In the genomic region with DNA sequence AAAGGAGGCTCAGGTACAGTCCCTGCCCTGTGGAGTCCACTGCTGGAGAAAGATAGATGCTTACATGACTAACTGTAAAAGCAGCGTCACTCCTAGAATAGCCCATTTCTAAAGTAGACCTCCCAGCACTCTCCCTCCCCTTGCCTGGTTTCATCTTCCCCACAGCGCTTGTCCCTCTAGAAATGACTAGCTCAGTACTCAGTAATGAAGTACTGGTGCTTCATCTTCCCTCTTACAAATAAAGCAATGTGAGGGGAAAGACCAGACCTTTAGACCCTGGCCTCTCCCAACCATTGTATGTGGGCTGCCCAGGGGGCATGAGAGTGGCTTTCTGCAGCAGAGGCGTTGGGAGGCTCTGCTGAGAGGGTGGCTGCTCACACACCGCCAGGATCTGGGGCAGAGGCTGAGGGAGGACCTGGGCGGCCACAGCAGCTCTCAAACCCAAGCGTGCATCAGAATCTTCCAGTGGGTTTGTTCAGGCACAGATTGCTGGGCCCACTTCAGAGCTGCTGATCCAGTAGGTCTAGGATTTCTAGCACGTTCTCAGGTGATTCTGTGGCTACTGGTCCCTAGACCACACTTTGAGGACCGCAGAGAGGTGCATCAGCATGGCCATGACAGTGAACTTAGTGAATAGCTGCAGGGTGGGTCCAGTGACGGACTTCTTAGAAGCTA, we compare ENCODE assay signal across 9 cellular contexts.
DNase-seq lines count a peak whose midpoint lies in the region; ATAC-seq and TF ChIP-seq lines count a peak whose summit lies in the region.
"Had no signal": no experiment of that assay in that cellular context is flagged by ENCODE, and none has a peak within 500 bp of the region (broad histone marks: within the 10 kb centered on the region; RNA-seq: fewer than 3 reads in every experiment).

No MANE protein-coding gene starts in this region.

- TF ChIP-seq EP300 in tibial nerve (IDR thresholded peaks at IDR 0.05) = no peak

- no peak for DNase-seq in dorsolateral prefrontal cortex
- DNase-seq in DMS53 (lab: John Stamatoyannopoulos, UW) = no peak
- no peak for DNase-seq in activated naive CD4-positive, alpha-beta T cell treated with anti-CD3 and anti-CD28 coated beads, Interleukin-2, amount 50 U/mL, for 16 hours
- no peak for DNase-seq in tibial nerve (ENCODE audit: low spot score in 2 of 2)
- DNase-seq in medulla oblongata (ENCODE audit: extremely low spot score) = no peak

- H3K4me3 ChIP-seq in BLaER1 treated with 17β-estradiol and CSF1 and Interleukin-3, amounts not matched to agents 10 nM and 100 nM = no peak overlapping the region
- H3K4me3 ChIP-seq in dorsolateral prefrontal cortex (no peak overlapping the region), tibial nerve (no peak overlapping the region)
- H3K4me3 ChIP-seq: adrenal gland had no signal

- H3K9ac ChIP-seq in BLaER1 treated with 17β-estradiol and CSF1 and Interleukin-3, amounts not matched to agents 10 nM and 100 nM = peak overlapping the region in 2 of 11 experiments; percentile 11 to 89; a peak in 2 of 22 replicates

- peak overlapping the region in 9 of 11 experiments; percentile 16 to 99 (median 98); a peak in 15 of 22 replicates for H3K27ac ChIP-seq in BLaER1 treated with 17β-estradiol and CSF1 and Interleukin-3, amounts not matched to agents 10 nM and 100 nM
- peak overlapping the region in 54 of 59 donors; percentile 35 to 99 (median 96) for H3K27ac ChIP-seq in dorsolateral prefrontal cortex
- peak overlapping the region in 1 of 4 donors; percentile 48 for H3K27ac ChIP-seq in tibial nerve
- H3K27ac ChIP-seq: adrenal gland had no signal

- no peak for TF ChIP-seq POLR2A in tibial nerve (IDR thresholded peaks at IDR 0.05)

- no peak for TF ChIP-seq CTCF in dorsolateral prefrontal cortex (IDR thresholded peaks at IDR 0.05 in 54 of 56, conservative IDR thresholded peaks at IDR 0.05 in 2 of 56; ENCODE audit: low read depth in 1 of 56, partially characterized antibody in 56 of 56)
- no peak for TF ChIP-seq CTCF in tibial nerve (IDR thresholded peaks at IDR 0.05)

- H3K36me3 ChIP-seq in BLaER1 treated with 17β-estradiol and CSF1 and Interleukin-3, amounts not matched to agents 10 nM and 100 nM = peaks cover 0 to 20% (median 0%) of the 10 kb centered on the region in 11 experiments; a peak in 5 of 22 replicates
- no peaks in the 10 kb centered on the region for H3K36me3 ChIP-seq in tibial nerve
- H3K36me3 ChIP-seq: adrenal gland had no signal

- WGBS in tibial nerve, 2 donors = 89 to 90% methylated on average over 6 to 9 of the region's 9 CpGs

- intact Hi-C loops in dorsolateral prefrontal cortex (cut with DNase I) = no loop called here

- no peaks in the 10 kb centered on the region for H4K20me1 ChIP-seq in BLaER1 treated with 17β-estradiol and CSF1 and Interleukin-3, amounts not matched to agents 10 nM and 100 nM

- ATAC-seq in GM19351 (IDR thresholded peaks at IDR 0.05; ENCODE audit: unreplicated experiment) = peak; percentile 78
- ATAC-seq in HG03135 (IDR thresholded peaks at IDR 0.05; ENCODE audit: unreplicated experiment) = peak; percentile 57

- peak overlapping the region in 9 of 11 experiments; percentile 3 to 93 (median 64); a peak in 12 of 22 replicates for H3K4me2 ChIP-seq in BLaER1 treated with 17β-estradiol and CSF1 and Interleukin-3, amounts not matched to agents 10 nM and 100 nM

- H3K9me3 ChIP-seq in BLaER1 treated with 17β-estradiol and CSF1 and Interleukin-3, amounts not matched to agents 10 nM and 100 nM (replicated peaks in 1 of 11) = 0 out of 22 replicates have a peak, but pooled peaks cover 0 to 6% (median 0%) of the 10 kb centered on the region in 11 experiments
- no peaks in the 10 kb centered on the region for H3K9me3 ChIP-seq in tibial nerve
- H3K9me3 ChIP-seq: adrenal gland had no signal

- H3K4me1 ChIP-seq in BLaER1 treated with 17β-estradiol and CSF1 and Interleukin-3, amounts not matched to agents 10 nM and 100 nM = peaks cover 30 to 97% (median 64%) of the 10 kb centered on the region in 10 experiments
- H3K4me1 ChIP-seq in tibial nerve = peaks cover 0 to 34% (median 9%) of the 10 kb centered on the region in 4 donors

- no peaks in the 10 kb centered on the region for H3K27me3 ChIP-seq in BLaER1 treated with 17β-estradiol and CSF1 and Interleukin-3, amounts not matched to agents 10 nM and 100 nM
- H3K27me3 ChIP-seq in dorsolateral prefrontal cortex (no peaks in the 10 kb centered on the region), tibial nerve (no peaks in the 10 kb centered on the region)
- H3K27me3 ChIP-seq: adrenal gland had no signal
